In the genomic region with DNA sequence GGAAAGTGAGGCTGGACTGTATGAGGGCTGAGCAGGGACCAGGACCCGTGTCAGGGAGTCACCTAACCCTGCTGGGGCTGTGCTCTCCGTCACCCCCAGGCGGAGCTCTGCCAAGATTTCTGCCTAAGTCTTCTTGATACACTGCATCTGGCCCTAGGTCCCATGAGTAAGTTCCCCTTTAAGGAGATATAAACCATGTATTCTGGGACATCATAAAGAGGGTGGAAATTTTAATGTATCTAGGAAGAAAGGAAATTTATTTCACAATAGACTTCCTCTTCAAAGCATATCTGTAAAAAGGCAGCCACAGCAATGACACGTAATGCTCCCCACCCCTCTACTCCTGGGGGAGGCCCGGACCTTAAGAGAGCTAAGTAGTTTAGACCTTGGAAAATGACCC, we compare ENCODE assay signal across 11 cellular contexts.
DNase-seq lines count a peak whose midpoint lies in the region; ATAC-seq and TF ChIP-seq lines count a peak whose summit lies in the region.
"Had no signal": no experiment of that assay in that cellular context is flagged by ENCODE, and none has a peak within 500 bp of the region (broad histone marks: within the 10 kb centered on the region; RNA-seq: fewer than 3 reads in every experiment).

No MANE protein-coding gene starts in this region.

- TF ChIP-seq CTCF in GM23338 (conservative IDR thresholded peaks at IDR 0.05; ENCODE audit: low read depth in 2 of 2) (peak; percentile 82 to 83), fibroblast of the aortic adventitia (IDR thresholded peaks at IDR 0.05; ENCODE audit: insufficient read depth, low read length) (peak; percentile 12), neural crest cell (conservative IDR thresholded peaks at IDR 0.05) (peak; percentile 43)

- H3K4me3 Mint-ChIP-seq in GM23338: no peak overlapping the region
- no peak overlapping the region for H3K4me3 Mint-ChIP-seq in neural crest cell
- H3K4me3 Mint-ChIP-seq: activated naive CD8-positive, alpha-beta T cell treated with anti-CD3 and anti-CD28 coated beads for 36 hours had no signal

- no peaks in the 10 kb centered on the region for H3K36me3 ChIP-seq in GM23338 (ENCODE audit: insufficient read depth)

- no peaks in the 10 kb centered on the region for H3K36me3 Mint-ChIP-seq in GM23338 (ENCODE audit: low read depth)
- no peaks in the 10 kb centered on the region for H3K36me3 Mint-ChIP-seq in neural crest cell (ENCODE audit: low read depth)
- H3K36me3 Mint-ChIP-seq: activated naive CD8-positive, alpha-beta T cell treated with anti-CD3 and anti-CD28 coated beads for 36 hours had no signal

- H3K27ac Mint-ChIP-seq in GM23338 (no peak overlapping the region), neural crest cell (ENCODE audit: unreplicated experiment) (no peak overlapping the region)
- H3K27ac Mint-ChIP-seq: activated naive CD8-positive, alpha-beta T cell treated with anti-CD3 and anti-CD28 coated beads for 36 hours had no signal

- H3K4me1 Mint-ChIP-seq in GM23338: peaks cover 28% of the 10 kb centered on the region
- H3K4me1 Mint-ChIP-seq in neural crest cell: peaks cover 12% of the 10 kb centered on the region
- H3K4me1 Mint-ChIP-seq: activated naive CD8-positive, alpha-beta T cell treated with anti-CD3 and anti-CD28 coated beads for 36 hours had no signal

- DNase-seq in GM23338 (ENCODE audit: low spot score) (peak; percentile 85), NCI-H82 (lab: John Stamatoyannopoulos, UW) (peak; percentile 70), fibroblast of the aortic adventitia (ENCODE audit: low read depth) (no peak), neural crest cell (ENCODE audit: low read depth, low spot score) (no peak)
- no peak for DNase-seq in stimulated activated CD4-positive, alpha-beta T cell treated with anti-CD3 and anti-CD28 coated beads, Interleukin-2, amount 100 ng/mL, for 48 hours
- no peak for DNase-seq in activated CD4-positive, alpha-beta T cell treated with anti-CD3 and anti-CD28 coated beads for 1 hour
- DNase-seq: activated CD4-positive, alpha-beta T cell treated with anti-CD3 and anti-CD28 coated beads for 4 hours; activated naive CD8-positive, alpha-beta T cell treated with anti-CD3 and anti-CD28 coated beads for 36 hours; stimulated activated CD4-positive, alpha-beta T cell treated with anti-CD3 and anti-CD28 coated beads, Interleukin-15, amount 100 ng/mL, for 24 hours had no signal

- no peak overlapping the region for H3K27ac ChIP-seq in GM23338 (ENCODE audit: low read depth)

- H3K79me2 ChIP-seq in GM23338 (replicated peaks; ENCODE audit: insufficient read depth): peaks cover 15% of the 10 kb centered on the region; the same call in 1 of the 2 replicates

- H3K9me2 ChIP-seq in GM23338 (ENCODE audit: insufficient read depth): 0 out of 2 replicates have a peak, but pooled peaks cover 3% of the 10 kb centered on the region

- peaks cover 27% of the 10 kb centered on the region for H3K4me1 ChIP-seq in GM23338 (ENCODE audit: insufficient read depth)

- no peaks in the 10 kb centered on the region for H3K27me3 ChIP-seq in GM23338 (ENCODE audit: insufficient read depth)

- no peaks in the 10 kb centered on the region for H3K27me3 Mint-ChIP-seq in GM23338 (ENCODE audit: insufficient read depth, low read depth, poor library complexity)
- no peaks in the 10 kb centered on the region for H3K27me3 Mint-ChIP-seq in neural crest cell (ENCODE audit: low read depth)
- H3K27me3 Mint-ChIP-seq: activated naive CD8-positive, alpha-beta T cell treated with anti-CD3 and anti-CD28 coated beads for 36 hours had no signal

- H4K20me1 ChIP-seq in GM23338 (replicated peaks; ENCODE audit: insufficient read depth): no peaks in the 10 kb centered on the region

- H3K4me2 ChIP-seq in GM23338: no peak overlapping the region

- peak; percentile 100 for ATAC-seq in GM23338
- ATAC-seq in HG03354 (IDR thresholded peaks at IDR 0.05; ENCODE audit: poor library complexity, severe bottlenecking, unreplicated experiment): no peak
- ATAC-seq in SK-N-SH treated with all-trans-retinoic acid at 6 μM for 48 hours: no peak

- H3F3A ChIP-seq in GM23338 (replicated peaks; ENCODE audit: low read depth): no peaks in the 10 kb centered on the region

- no peak overlapping the region for H3K4me3 ChIP-seq in GM23338
- H3K4me3 ChIP-seq in fibroblast of the aortic adventitia (ENCODE audit: low read depth, low read length): no peak overlapping the region

- H3K9me3 Mint-ChIP-seq in GM23338: no peaks in the 10 kb centered on the region
- H3K9me3 Mint-ChIP-seq in neural crest cell: no peaks in the 10 kb centered on the region
- H3K9me3 Mint-ChIP-seq: activated naive CD8-positive, alpha-beta T cell treated with anti-CD3 and anti-CD28 coated beads for 36 hours had no signal

- no peak overlapping the region for H2AFZ ChIP-seq in GM23338

TF ChIP-seq in GM23338, 12 proteins besides CTCF, POLR2A, EP300 and RAD21 (continues in another document):
- TF ChIP-seq POLR2AphosphoS5 (IDR thresholded peaks at IDR 0.05; ENCODE audit: low read depth) (no peak), EZH2phosphoT487 (IDR thresholded peaks at IDR 0.05; ENCODE audit: unreplicated experiment) (no peak)
- TF ChIP-seq, protein P1, sequence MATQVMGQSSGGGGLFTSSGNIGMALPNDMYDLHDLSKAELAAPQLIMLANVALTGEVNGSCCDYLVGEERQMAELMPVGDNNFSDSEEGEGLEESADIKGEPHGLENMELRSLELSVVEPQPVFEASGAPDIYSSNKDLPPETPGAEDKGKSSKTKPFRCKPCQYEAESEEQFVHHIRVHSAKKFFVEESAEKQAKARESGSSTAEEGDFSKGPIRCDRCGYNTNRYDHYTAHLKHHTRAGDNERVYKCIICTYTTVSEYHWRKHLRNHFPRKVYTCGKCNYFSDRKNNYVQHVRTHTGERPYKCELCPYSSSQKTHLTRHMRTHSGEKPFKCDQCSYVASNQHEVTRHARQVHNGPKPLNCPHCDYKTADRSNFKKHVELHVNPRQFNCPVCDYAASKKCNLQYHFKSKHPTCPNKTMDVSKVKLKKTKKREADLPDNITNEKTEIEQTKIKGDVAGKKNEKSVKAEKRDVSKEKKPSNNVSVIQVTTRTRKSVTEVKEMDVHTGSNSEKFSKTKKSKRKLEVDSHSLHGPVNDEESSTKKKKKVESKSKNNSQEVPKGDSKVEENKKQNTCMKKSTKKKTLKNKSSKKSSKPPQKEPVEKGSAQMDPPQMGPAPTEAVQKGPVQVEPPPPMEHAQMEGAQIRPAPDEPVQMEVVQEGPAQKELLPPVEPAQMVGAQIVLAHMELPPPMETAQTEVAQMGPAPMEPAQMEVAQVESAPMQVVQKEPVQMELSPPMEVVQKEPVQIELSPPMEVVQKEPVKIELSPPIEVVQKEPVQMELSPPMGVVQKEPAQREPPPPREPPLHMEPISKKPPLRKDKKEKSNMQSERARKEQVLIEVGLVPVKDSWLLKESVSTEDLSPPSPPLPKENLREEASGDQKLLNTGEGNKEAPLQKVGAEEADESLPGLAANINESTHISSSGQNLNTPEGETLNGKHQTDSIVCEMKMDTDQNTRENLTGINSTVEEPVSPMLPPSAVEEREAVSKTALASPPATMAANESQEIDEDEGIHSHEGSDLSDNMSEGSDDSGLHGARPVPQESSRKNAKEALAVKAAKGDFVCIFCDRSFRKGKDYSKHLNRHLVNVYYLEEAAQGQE (IDR thresholded peaks at IDR 0.05; ENCODE audit: unreplicated experiment): no peak

TF ChIP-seq in SK-N-SH treated with all-trans-retinoic acid at 6 μM for 48 hours, 23 proteins besides CTCF, POLR2A, EP300 and RAD21 (continues in another document):
- no peak for TF ChIP-seq ZNF8 (CRISPR knock-in tag; IDR thresholded peaks at IDR 0.05)
- TF ChIP-seq, protein P2, sequence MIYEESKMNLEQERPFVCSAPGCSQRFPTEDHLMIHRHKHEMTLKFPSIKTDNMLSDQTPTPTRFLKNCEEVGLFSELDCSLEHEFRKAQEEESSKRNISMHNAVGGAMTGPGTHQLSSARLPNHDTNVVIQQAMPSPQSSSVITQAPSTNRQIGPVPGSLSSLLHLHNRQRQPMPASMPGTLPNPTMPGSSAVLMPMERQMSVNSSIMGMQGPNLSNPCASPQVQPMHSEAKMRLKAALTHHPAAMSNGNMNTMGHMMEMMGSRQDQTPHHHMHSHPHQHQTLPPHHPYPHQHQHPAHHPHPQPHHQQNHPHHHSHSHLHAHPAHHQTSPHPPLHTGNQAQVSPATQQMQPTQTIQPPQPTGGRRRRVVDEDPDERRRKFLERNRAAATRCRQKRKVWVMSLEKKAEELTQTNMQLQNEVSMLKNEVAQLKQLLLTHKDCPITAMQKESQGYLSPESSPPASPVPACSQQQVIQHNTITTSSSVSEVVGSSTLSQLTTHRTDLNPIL (CRISPR knock-in tag; IDR thresholded peaks at IDR 0.05; ENCODE audit: low read depth): no peak
- TF ChIP-seq ZNF565 (CRISPR knock-in tag; conservative IDR thresholded peaks at IDR 0.05; ENCODE audit: low read depth): no peak
- TF ChIP-seq OSR1 (CRISPR knock-in tag; IDR thresholded peaks at IDR 0.05): no peak
- no peak for TF ChIP-seq GLIS3 (CRISPR knock-in tag; IDR thresholded peaks at IDR 0.05)
- TF ChIP-seq ZC3H10 (CRISPR knock-in tag; IDR thresholded peaks at IDR 0.05): no peak
- TF ChIP-seq POU6F1 (CRISPR knock-in tag; IDR thresholded peaks at IDR 0.05; ENCODE audit: borderline replicate concordance, low read depth): no peak
- TF ChIP-seq ISL1 (CRISPR knock-in tag; IDR thresholded peaks at IDR 0.05): no peak
- TF ChIP-seq SNAI2 (CRISPR knock-in tag; IDR thresholded peaks at IDR 0.05): no peak
- TF ChIP-seq CSDC2 (CRISPR knock-in tag; IDR thresholded peaks at IDR 0.05): no peak

Comparison
In these comparisons a context has a peak if more than half of its experiments do, and no peak if none do; other contexts are left out.
1. DNase-seq: peak in GM23338 (single experiment) and NCI-H82 (single experiment); none in fibroblast of the aortic adventitia (single experiment), neural crest cell (single experiment), stimulated activated CD4-positive, alpha-beta T cell treated with anti-CD3 and anti-CD28 coated beads, Interleukin-2, amount 100 ng/mL, for 48 hours (0 of 2) and activated CD4-positive, alpha-beta T cell treated with anti-CD3 and anti-CD28 coated beads for 1 hour (single experiment).
2. CTCF ChIP-seq: peak in every context shown above with its lines; median percentile 82 in GM23338; 43 in neural crest cell; 12 in fibroblast of the aortic adventitia.